8 cellular contexts compared by ENCODE assay signal in genomic region chr13:23695711-23696512, GRCh38.
A peak's percentile ranks its signal among the peaks of the same experiment; 100 is the strongest.
DNase-seq lines count a peak whose midpoint lies in the region; ATAC-seq, FAIRE-seq and TF ChIP-seq lines count a peak whose summit lies in the region.

No MANE protein-coding gene starts in this region.

- peak overlapping the region; percentile 91 for H3K27ac Mint-ChIP-seq in activated CD4-positive, alpha-beta T cell treated with anti-CD3 and anti-CD28 coated beads, Interleukin-2, amount 10 ng/mL, durations not matched to agents 24 days and 14 days

- no peaks in the 10 kb centered on the region for H3K9me3 Mint-ChIP-seq in activated CD4-positive, alpha-beta T cell treated with anti-CD3 and anti-CD28 coated beads, Interleukin-2, amount 10 ng/mL, durations not matched to agents 24 days and 14 days

- H3K4me3 ChIP-seq in tibial nerve = peak overlapping the region in 1 of 4 donors; percentile 11

- DNase-seq in GM18507 (ENCODE audit: extremely low spot score, insufficient read length, low read depth) (peak; percentile 53), erythroblast (lab: John Stamatoyannopoulos, UW) (peak; percentile 55 to 67), tibial nerve (ENCODE audit: low spot score in 2 of 2) (no peak), NCI-H1048 (lab: John Stamatoyannopoulos, UW) (no peak)
- peak; percentile 85 for DNase-seq in activated CD4-positive, alpha-beta T cell treated with anti-CD3 and anti-CD28 coated beads, Interleukin-2, amount 10 ng/mL, durations not matched to agents 24 days and 14 days
- DNase-seq in stimulated activated CD4-positive, alpha-beta T cell treated with anti-CD3 and anti-CD28 coated beads, Interleukin-4, amount 100 ng/mL, for 48 hours (ENCODE audit: low read depth in 2 of 2) = peak; percentile 34 to 36
- DNase-seq in NK-92 treated with Interleukin-12 subunit alpha and Interleukin-12 subunit beta, amount 100 ng/mL, for 24 hours (lab: John Stamatoyannopoulos, UW) = no peak

- H3K4me1 Mint-ChIP-seq in activated CD4-positive, alpha-beta T cell treated with anti-CD3 and anti-CD28 coated beads, Interleukin-2, amount 10 ng/mL, durations not matched to agents 24 days and 14 days = peaks cover 10% of the 10 kb centered on the region

- ATAC-seq in HG02943 (IDR thresholded peaks at IDR 0.05; ENCODE audit: low read depth, unreplicated experiment) = peak; percentile 74

- H3K36me3 ChIP-seq in tibial nerve = no peaks in the 10 kb centered on the region

- TF ChIP-seq POLR2A in erythroblast (IDR thresholded peaks at IDR 0.05; ENCODE audit: low read length) = no peak
- TF ChIP-seq POLR2A in tibial nerve (IDR thresholded peaks at IDR 0.05) = no peak

- no peaks in the 10 kb centered on the region for H3K9me3 ChIP-seq in tibial nerve

- 58 to 61% methylated on average over 32 to 48 of the region's 48 CpGs for WGBS in tibial nerve, 2 donors

- no peaks in the 10 kb centered on the region for H3K36me3 Mint-ChIP-seq in activated CD4-positive, alpha-beta T cell treated with anti-CD3 and anti-CD28 coated beads, Interleukin-2, amount 10 ng/mL, durations not matched to agents 24 days and 14 days (ENCODE audit: low read depth)

- H3K27me3 ChIP-seq in tibial nerve = no peaks in the 10 kb centered on the region

- peaks cover 3% of the 10 kb centered on the region for H3K27me3 Mint-ChIP-seq in activated CD4-positive, alpha-beta T cell treated with anti-CD3 and anti-CD28 coated beads, Interleukin-2, amount 10 ng/mL, durations not matched to agents 24 days and 14 days

- peaks cover 0 to 17% (median 4%) of the 10 kb centered on the region in 4 donors for H3K4me1 ChIP-seq in tibial nerve

- H3K27ac ChIP-seq in tibial nerve = peak overlapping the region in 1 of 4 donors; percentile 56

- peak overlapping the region; percentile 80 for H3K4me3 Mint-ChIP-seq in activated CD4-positive, alpha-beta T cell treated with anti-CD3 and anti-CD28 coated beads, Interleukin-2, amount 10 ng/mL, durations not matched to agents 24 days and 14 days

- FAIRE-seq in GM18507 (lab: Jason Lieb, UNC) = peak; percentile 48

- TF ChIP-seq CTCF in tibial nerve (IDR thresholded peaks at IDR 0.05) = no peak

- intact Hi-C loops in activated CD4-positive, alpha-beta T cell treated with anti-CD3 and anti-CD28 coated beads, Interleukin-2, amount 10 ng/mL, durations not matched to agents 24 days and 14 days (cut with micrococcal nuclease) = loop anchor here (5.0 kb wide), 1 partner anchor 119 kb away; no protein-coding TSS in a partner anchor

- TF ChIP-seq EP300 in tibial nerve (IDR thresholded peaks at IDR 0.05) = no peak

Comparison
In these comparisons a context has a peak if more than half of its experiments do, and no peak if none do; other contexts are left out.
1. DNase-seq: peak in GM18507 (single experiment), activated CD4-positive, alpha-beta T cell treated with anti-CD3 and anti-CD28 coated beads, Interleukin-2, amount 10 ng/mL, durations not matched to agents 24 days and 14 days (single experiment), erythroblast (2 of 2) and stimulated activated CD4-positive, alpha-beta T cell treated with anti-CD3 and anti-CD28 coated beads, Interleukin-4, amount 100 ng/mL, for 48 hours (2 of 2); none in tibial nerve (0 of 2), NCI-H1048 (single experiment) and NK-92 treated with Interleukin-12 subunit alpha and Interleukin-12 subunit beta, amount 100 ng/mL, for 24 hours (single experiment).